31 cellular contexts compared by ENCODE assay signal in genomic region chr2:42225573-42225972, GRCh38.
"Had no signal": no experiment of that assay in that cellular context is flagged by ENCODE, and none has a peak within 500 bp of the region (broad histone marks: within the 10 kb centered on the region; RNA-seq: fewer than 3 reads in every experiment).

No MANE protein-coding gene starts in this region.

- H3K36me3 ChIP-seq: brain microvascular endothelial cell, esophagus muscularis mucosa, gastrocnemius medialis, heart left ventricle had no signal

- FAIRE-seq: astrocyte, bronchial epithelial cell had no signal

- H3K9me3 ChIP-seq: esophagus muscularis mucosa, gastrocnemius medialis, heart left ventricle had no signal

- DNase-seq: activated CD4-positive, alpha-beta memory T cell treated with anti-CD3 and anti-CD28 coated beads, Interleukin-2, amount 10 ng/mL, durations not matched to agents 7 days and 5 days; activated CD4-positive, alpha-beta T cell treated with anti-CD3 and anti-CD28 coated beads for 1 hour; activated CD4-positive, alpha-beta T cell treated with anti-CD3 and anti-CD28 coated beads for 4 hours; activated CD4-positive, alpha-beta T cell treated with anti-CD3 and anti-CD28 coated beads, Interleukin-2, amount 10 ng/mL, durations not matched to agents 7 days and 5 days; activated CD4-positive, alpha-beta T cell treated with anti-CD3 and anti-CD28 coated beads, Interleukin-2, amount 50 U/mL, for 4 hours; activated CD8-positive, alpha-beta memory T cell treated with anti-CD3 and anti-CD28 coated beads, Interleukin-2, amount 50 U/mL, for 48 hours; activated effector memory CD4-positive, alpha-beta T cell treated with anti-CD3 and anti-CD28 coated beads, Interleukin-2, amount 50 U/mL, for 16 hours; activated naive CD4-positive, alpha-beta T cell treated with anti-CD3 and anti-CD28 coated beads for 36 hours; activated T-cell treated with anti-CD3 and anti-CD28 coated beads for 4 hours; activated T-cell treated with anti-CD3 and anti-CD28 coated beads, Interleukin-2, amount 50 U/mL, for 24 hours; activated T-cell treated with anti-CD3 and anti-CD28 coated beads, Interleukin-2, amount 50 U/mL, for 72 hours; amniotic stem cell; anterior cingulate cortex; brain microvascular endothelial cell; dorsolateral prefrontal cortex; effector memory CD4-positive, alpha-beta T cell; erythroblast; foreskin keratinocyte; gastrocnemius medialis; glutamatergic neuron; heart left ventricle; T-helper 1 cell; T-helper 2 cell had no signal

- H3K9me3 Mint-ChIP-seq: activated CD4-positive, alpha-beta memory T cell treated with anti-CD3 and anti-CD28 coated beads, Interleukin-2, amount 10 ng/mL, durations not matched to agents 7 days and 5 days; activated CD4-positive, alpha-beta T cell treated with anti-CD3 and anti-CD28 coated beads, Interleukin-2, amount 10 ng/mL, durations not matched to agents 7 days and 5 days; activated naive CD4-positive, alpha-beta T cell treated with anti-CD3 and anti-CD28 coated beads for 36 hours; activated naive CD4-positive, alpha-beta T cell treated with anti-CD3 and anti-CD28 coated beads, Interleukin-2, amount 50 U/mL, for 24 hours; activated T-cell treated with anti-CD3 and anti-CD28 coated beads, Interleukin-2, amount 50 U/mL, for 24 hours; activated T-cell treated with anti-CD3 and anti-CD28 coated beads, Interleukin-2, amount 50 U/mL, for 72 hours; central memory CD8-positive, alpha-beta T cell; dendritic cell treated with granulocyte-macrophage colony-stimulating factor and Interleukin-4, amounts not matched to agents 40 ng/mL and 50 ng/mL, for 4 days; WTC11 had no signal

- ATAC-seq: activated T-cell treated with anti-CD3 and anti-CD28 coated beads, Interleukin-2, amount 50 U/mL, for 72 hours; foreskin keratinocyte; gastrocnemius medialis; heart left ventricle; WTC11 had no signal

- H3K36me3 Mint-ChIP-seq: WTC11 had no signal

- H3K27ac ChIP-seq: brain microvascular endothelial cell, coronary artery, dorsolateral prefrontal cortex, esophagus muscularis mucosa, foreskin keratinocyte, gastrocnemius medialis, heart left ventricle had no signal

- H3K27ac Mint-ChIP-seq: activated CD4-positive, alpha-beta memory T cell treated with anti-CD3 and anti-CD28 coated beads, Interleukin-2, amount 10 ng/mL, durations not matched to agents 7 days and 5 days; activated CD4-positive, alpha-beta T cell treated with anti-CD3 and anti-CD28 coated beads, Interleukin-2, amount 10 ng/mL, durations not matched to agents 7 days and 5 days; activated naive CD4-positive, alpha-beta T cell treated with anti-CD3 and anti-CD28 coated beads for 36 hours; activated T-cell treated with anti-CD3 and anti-CD28 coated beads, Interleukin-2, amount 50 U/mL, for 24 hours; dendritic cell treated with granulocyte-macrophage colony-stimulating factor and Interleukin-4, amounts not matched to agents 40 ng/mL and 50 ng/mL, for 4 days; WTC11 had no signal

- H3K4me3 ChIP-seq: coronary artery, dorsolateral prefrontal cortex, esophagus muscularis mucosa, gastrocnemius medialis, heart left ventricle had no signal

- H3K4me3 Mint-ChIP-seq: activated CD4-positive, alpha-beta memory T cell treated with anti-CD3 and anti-CD28 coated beads, Interleukin-2, amount 10 ng/mL, durations not matched to agents 7 days and 5 days; activated CD4-positive, alpha-beta T cell treated with anti-CD3 and anti-CD28 coated beads, Interleukin-2, amount 10 ng/mL, durations not matched to agents 7 days and 5 days; activated naive CD4-positive, alpha-beta T cell treated with anti-CD3 and anti-CD28 coated beads for 36 hours; activated naive CD4-positive, alpha-beta T cell treated with anti-CD3 and anti-CD28 coated beads, Interleukin-2, amount 50 U/mL, for 24 hours; activated T-cell treated with anti-CD3 and anti-CD28 coated beads, Interleukin-2, amount 50 U/mL, for 24 hours; central memory CD8-positive, alpha-beta T cell; dendritic cell treated with granulocyte-macrophage colony-stimulating factor and Interleukin-4, amounts not matched to agents 40 ng/mL and 50 ng/mL, for 4 days; WTC11 had no signal

- H3K27me3 Mint-ChIP-seq: activated CD4-positive, alpha-beta memory T cell treated with anti-CD3 and anti-CD28 coated beads, Interleukin-2, amount 10 ng/mL, durations not matched to agents 7 days and 5 days; activated CD4-positive, alpha-beta T cell treated with anti-CD3 and anti-CD28 coated beads, Interleukin-2, amount 10 ng/mL, durations not matched to agents 7 days and 5 days; activated naive CD4-positive, alpha-beta T cell treated with anti-CD3 and anti-CD28 coated beads, Interleukin-2, amount 50 U/mL, for 24 hours; activated T-cell treated with anti-CD3 and anti-CD28 coated beads, Interleukin-2, amount 50 U/mL, for 24 hours; central memory CD8-positive, alpha-beta T cell; dendritic cell treated with granulocyte-macrophage colony-stimulating factor and Interleukin-4, amounts not matched to agents 40 ng/mL and 50 ng/mL, for 4 days had no signal

- H3K27me3 ChIP-seq: brain microvascular endothelial cell, dorsolateral prefrontal cortex, esophagus muscularis mucosa, foreskin keratinocyte, gastrocnemius medialis, heart left ventricle had no signal
